In the genomic region with DNA sequence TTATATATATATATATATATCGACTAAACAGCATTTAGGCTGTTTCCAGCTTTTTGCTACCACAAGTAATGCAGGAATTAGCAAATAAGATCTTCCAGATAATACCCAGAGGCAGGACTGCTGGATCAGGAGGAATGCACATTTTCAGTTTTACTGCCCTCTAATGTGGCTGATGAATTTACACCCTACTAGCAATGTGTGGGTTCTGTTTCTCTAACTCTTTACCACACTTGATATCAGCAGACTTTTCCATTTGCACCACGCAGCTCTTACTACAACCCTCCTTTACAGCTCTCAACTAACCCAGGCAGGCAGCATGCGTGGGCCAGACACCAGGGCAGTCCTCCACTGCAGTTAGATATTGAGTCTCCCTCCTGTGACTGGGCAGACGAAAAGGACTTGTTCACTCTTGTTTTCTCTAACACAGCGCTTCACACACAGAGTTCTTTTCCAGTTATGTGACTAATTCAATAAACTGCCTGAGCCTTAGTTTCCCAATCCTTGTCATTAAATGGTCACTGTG, we compare ENCODE assay signal across 1 cellular context.
TF ChIP-seq lines count a peak whose summit lies in the region.

No MANE protein-coding gene starts in this region.

TF ChIP-seq in endothelial cell of umbilical vein, 7 proteins besides CTCF, POLR2A, EP300 and RAD21:
- no peak for TF ChIP-seq POLR2AphosphoS5 (IDR thresholded peaks at IDR 0.05; ENCODE audit: insufficient read depth, low read depth, low read length)
- TF ChIP-seq MYC (IDR thresholded peaks at IDR 0.05; ENCODE audit: low read depth, low read length): no peak
- no peak for TF ChIP-seq JUN (IDR thresholded peaks at IDR 0.05; ENCODE audit: borderline replicate concordance, insufficient read depth, insufficient read length, low read depth)
- TF ChIP-seq MAX (IDR thresholded peaks at IDR 0.05; ENCODE audit: insufficient read depth, insufficient read length): no peak
- TF ChIP-seq FOS (IDR thresholded peaks at IDR 0.05; ENCODE audit: borderline replicate concordance, insufficient read depth, low read length): no peak
- no peak for TF ChIP-seq GATA2 (IDR thresholded peaks at IDR 0.05; ENCODE audit: insufficient read depth, insufficient read length, low read depth, low read length)
- TF ChIP-seq EZH2 (IDR thresholded peaks at IDR 0.05; ENCODE audit: borderline replicate concordance, low read depth, low read length, severe bottlenecking): no peak
